In genomic region chr20:51394706-51395105, GRCh38 we compare ENCODE assay signal across 27 cellular contexts.
DNase-seq lines count a peak whose midpoint lies in the region; ATAC-seq and TF ChIP-seq lines count a peak whose summit lies in the region.
"Had no signal": no experiment of that assay in that cellular context is flagged by ENCODE, and none has a peak within 500 bp of the region (broad histone marks: within the 10 kb centered on the region; RNA-seq: fewer than 3 reads in every experiment).

No MANE protein-coding gene starts in this region.

- intact Hi-C loops in posterior vena cava (cut with DNase I) (no loop called here), testis (cut with DNase I; ENCODE audit: low total_unique reads) (no loop called here)

- H2BK120ac ChIP-seq in neuronal stem cell (ENCODE audit: low read depth, low read length), result no peak overlapping the region

- H3K4me3 Mint-ChIP-seq in T-helper 1 cell treated with Interleukin-12 subunit alpha and Interleukin-12 subunit beta and Interleukin-4 antibody, amounts not matched to agents 30 μg/mL and 1 μg/mL, for 36 hours, result no peak overlapping the region
- H3K4me3 Mint-ChIP-seq in CD4-positive, CD25-positive, alpha-beta regulatory T cell, result peak overlapping the region in 1 of 4 donors; percentile 56
- H3K4me3 Mint-ChIP-seq in central memory CD8-positive, alpha-beta T cell, result no peak overlapping the region
- H3K4me3 Mint-ChIP-seq: activated CD4-positive, alpha-beta T cell treated with anti-CD3 and anti-CD28 coated beads for 36 hours had no signal

- no peak overlapping the region for H3K9ac ChIP-seq in neuronal stem cell (ENCODE audit: low read depth, low read length, poor library complexity)
- H3K9ac ChIP-seq: GM23248 had no signal

- H3K36me3 Mint-ChIP-seq in T-helper 1 cell treated with Interleukin-12 subunit alpha and Interleukin-12 subunit beta and Interleukin-4 antibody, amounts not matched to agents 30 μg/mL and 1 μg/mL, for 36 hours (ENCODE audit: low read depth), result peaks cover 59% of the 10 kb centered on the region
- H3K36me3 Mint-ChIP-seq in CD4-positive, CD25-positive, alpha-beta regulatory T cell, result peaks cover 44% of the 10 kb centered on the region
- peaks cover 69% of the 10 kb centered on the region for H3K36me3 Mint-ChIP-seq in central memory CD8-positive, alpha-beta T cell (ENCODE audit: insufficient read depth)

- H3K79me1 ChIP-seq in neuronal stem cell (ENCODE audit: low read depth, low read length), result no peaks in the 10 kb centered on the region

- H3K4me2 ChIP-seq in neuronal stem cell (ENCODE audit: insufficient read depth, low read length, poor library complexity, severe bottlenecking), result no peak overlapping the region
- H3K4me2 ChIP-seq: hepatocyte had no signal

- DNase-seq in T-helper 1 cell (no peak), posterior vena cava (ENCODE audit: low spot score) (peak; percentile 54), neuronal stem cell (ENCODE audit: low spot score) (no peak), testis (no peak), dedifferentiated amniotic fluid mesenchymal stem cell (ENCODE audit: extremely low spot score) (no peak)
- no peak for DNase-seq in CD4-positive, CD25-positive, alpha-beta regulatory T cell
- DNase-seq in central memory CD8-positive, alpha-beta T cell (ENCODE audit: low spot score in 2 of 2), result no peak
- DNase-seq: activated CD4-positive, alpha-beta T cell treated with anti-CD3 and anti-CD28 coated beads for 36 hours; activated naive CD4-positive, alpha-beta T cell; amniotic stem cell; brain microvascular endothelial cell; GM23248; left colon; MV-4-11; NCI-H1436 treated with DMSO at 0.1 percent for 48 hours; NCI-H446 treated with DMSO at 0.1 percent for 48 hours; NCI-H774; Peyer's patch; right cardiac atrium; SHP77; upper lobe of left lung had no signal

- H3K27ac Mint-ChIP-seq in T-helper 1 cell treated with Interleukin-12 subunit alpha and Interleukin-12 subunit beta and Interleukin-4 antibody, amounts not matched to agents 30 μg/mL and 1 μg/mL, for 36 hours, result peak overlapping the region; percentile 24
- peak overlapping the region; percentile 47 to 86 (median 56) for H3K27ac Mint-ChIP-seq in CD4-positive, CD25-positive, alpha-beta regulatory T cell
- peak overlapping the region; percentile 91 for H3K27ac Mint-ChIP-seq in central memory CD8-positive, alpha-beta T cell (ENCODE audit: low read depth)
- H3K27ac Mint-ChIP-seq: activated CD4-positive, alpha-beta T cell treated with anti-CD3 and anti-CD28 coated beads for 36 hours had no signal

- no peak overlapping the region for H3K18ac ChIP-seq in neuronal stem cell (ENCODE audit: low read length)

- H3K4me3 ChIP-seq in CD4-positive, CD25-positive, alpha-beta regulatory T cell (ENCODE audit: low read depth, low read length), result no peak overlapping the region
- H3K4me3 ChIP-seq in neuronal stem cell (ENCODE audit: low read length in 2 of 2) (no peak overlapping the region), testis (no peak overlapping the region)
- H3K4me3 ChIP-seq: GM23248, hepatocyte, Peyer's patch, upper lobe of left lung had no signal

- H3K9me3 Mint-ChIP-seq in T-helper 1 cell treated with Interleukin-12 subunit alpha and Interleukin-12 subunit beta and Interleukin-4 antibody, amounts not matched to agents 30 μg/mL and 1 μg/mL, for 36 hours, result no peaks in the 10 kb centered on the region
- no peaks in the 10 kb centered on the region for H3K9me3 Mint-ChIP-seq in CD4-positive, CD25-positive, alpha-beta regulatory T cell
- H3K9me3 Mint-ChIP-seq in central memory CD8-positive, alpha-beta T cell, result no peaks in the 10 kb centered on the region
- H3K9me3 Mint-ChIP-seq: IgD-negative memory B cell had no signal

- H2AFZ ChIP-seq in neuronal stem cell (ENCODE audit: low read length), result no peak overlapping the region
- H2AFZ ChIP-seq: GM23248, hepatocyte had no signal

- no peaks in the 10 kb centered on the region for H3K27me3 Mint-ChIP-seq in T-helper 1 cell treated with Interleukin-12 subunit alpha and Interleukin-12 subunit beta and Interleukin-4 antibody, amounts not matched to agents 30 μg/mL and 1 μg/mL, for 36 hours (ENCODE audit: low read depth)
- no peaks in the 10 kb centered on the region for H3K27me3 Mint-ChIP-seq in CD4-positive, CD25-positive, alpha-beta regulatory T cell
- no peaks in the 10 kb centered on the region for H3K27me3 Mint-ChIP-seq in central memory CD8-positive, alpha-beta T cell
- H3K27me3 Mint-ChIP-seq: activated CD4-positive, alpha-beta T cell treated with anti-CD3 and anti-CD28 coated beads for 36 hours; IgD-negative memory B cell had no signal

- H3K9me3 ChIP-seq in CD4-positive, CD25-positive, alpha-beta regulatory T cell (ENCODE audit: control insufficient read depth in 2 of 2, low read length in 2 of 2), result no peaks in the 10 kb centered on the region
- H3K9me3 ChIP-seq in neuronal stem cell (replicated peaks in 1 of 2; ENCODE audit: control insufficient read depth in 2 of 2, insufficient read depth in 1 of 2, low read depth in 1 of 2, low read length in 2 of 2), result no peaks in the 10 kb centered on the region
- H3K9me3 ChIP-seq in testis, result no peaks in the 10 kb centered on the region
- H3K9me3 ChIP-seq: neutrophil, Peyer's patch, upper lobe of left lung had no signal

- H3K27me3 ChIP-seq in CD4-positive, CD25-positive, alpha-beta regulatory T cell (ENCODE audit: control insufficient read depth, insufficient read depth, low read length), result no peaks in the 10 kb centered on the region
- H3K27me3 ChIP-seq in neuronal stem cell (ENCODE audit: control insufficient read depth in 3 of 3, insufficient read depth in 3 of 3, low read depth in 1 of 3, low read length in 3 of 3), result no peaks in the 10 kb centered on the region
- no peaks in the 10 kb centered on the region for H3K27me3 ChIP-seq in testis
- H3K27me3 ChIP-seq: brain microvascular endothelial cell, hepatocyte, neutrophil, Peyer's patch, upper lobe of left lung had no signal

- TF ChIP-seq CTCF in testis (IDR thresholded peaks at IDR 0.05), result no peak

- no peak for ATAC-seq in CD4-positive, CD25-positive, alpha-beta regulatory T cell (ENCODE audit: low read depth in 2 of 2)
- ATAC-seq in central memory CD8-positive, alpha-beta T cell (replicated peaks; ENCODE audit: extremely low read depth, poor library complexity, severe bottlenecking), result no peak
- ATAC-seq: activated CD4-positive, alpha-beta T cell treated with anti-CD3 and anti-CD28 coated beads for 36 hours; left colon had no signal

- no peak overlapping the region for H4K91ac ChIP-seq in neuronal stem cell (ENCODE audit: low read depth, low read length, poor library complexity)

- WGBS in neuronal stem cell (ENCODE audit: extremely low coverage in 2 of 2, insufficient read length in 2 of 2, insufficient replicate concordance in 1 of 2), 2 donors, result no CpG with 5 or more reads among the region's 6 CpGs
- WGBS in testis, 2 donors, result 90 to 94% methylated on average over 6 of the region's 6 CpGs

- no peak overlapping the region for H3K14ac ChIP-seq in neuronal stem cell (ENCODE audit: low read length)

- no peak overlapping the region for H2AK5ac ChIP-seq in neuronal stem cell (ENCODE audit: low read depth, low read length)

- H3K4me1 Mint-ChIP-seq in T-helper 1 cell treated with Interleukin-12 subunit alpha and Interleukin-12 subunit beta and Interleukin-4 antibody, amounts not matched to agents 30 μg/mL and 1 μg/mL, for 36 hours (ENCODE audit: low read depth), result peaks cover 59% of the 10 kb centered on the region
- H3K4me1 Mint-ChIP-seq in CD4-positive, CD25-positive, alpha-beta regulatory T cell, result peaks cover 8 to 20% (median 16%) of the 10 kb centered on the region in 4 donors
- H3K4me1 Mint-ChIP-seq in central memory CD8-positive, alpha-beta T cell, result peaks cover 47% of the 10 kb centered on the region

- H2BK5ac ChIP-seq in neuronal stem cell (ENCODE audit: low read length), result no peak overlapping the region

- no peak for TF ChIP-seq POLR2A in testis (IDR thresholded peaks at IDR 0.05)

- no peak overlapping the region for H3K27ac ChIP-seq in CD4-positive, CD25-positive, alpha-beta regulatory T cell (ENCODE audit: insufficient read depth, low read length, poor library complexity, severe bottlenecking)
- H3K27ac ChIP-seq in neuronal stem cell (replicated peaks; ENCODE audit: low read length) (no peak overlapping the region), testis (no peak overlapping the region)
- H3K27ac ChIP-seq: 22Rv1, brain microvascular endothelial cell, C4-2B, GM23248, hepatocyte, neutrophil, Peyer's patch had no signal

- H3K36me3 ChIP-seq in CD4-positive, CD25-positive, alpha-beta regulatory T cell (ENCODE audit: control insufficient read depth, insufficient read depth, low read length), result peaks cover 57% of the 10 kb centered on the region
- H3K36me3 ChIP-seq in neuronal stem cell (replicated peaks in 1 of 2; ENCODE audit: control insufficient read depth in 2 of 2, insufficient read depth in 2 of 2, low read length in 2 of 2) (no peaks in the 10 kb centered on the region), testis (ENCODE audit: low read depth, missing control alignments) (no peaks in the 10 kb centered on the region)
- H3K36me3 ChIP-seq: neutrophil, Peyer's patch, upper lobe of left lung had no signal

- H4K8ac ChIP-seq in neuronal stem cell (ENCODE audit: low read depth, low read length), result no peak overlapping the region

- H3K4me1 ChIP-seq in CD4-positive, CD25-positive, alpha-beta regulatory T cell (ENCODE audit: control insufficient read depth, insufficient read depth, low read length, poor library complexity, severe bottlenecking), result peaks cover 7% of the 10 kb centered on the region
- peaks cover 4 to 5% of the 10 kb centered on the region in 2 donors for H3K4me1 ChIP-seq in neuronal stem cell (ENCODE audit: control insufficient read depth in 2 of 2, insufficient read depth in 1 of 2, low read depth in 1 of 2, low read length in 2 of 2)
- H3K4me1 ChIP-seq in testis, result peaks cover 5% of the 10 kb centered on the region

- H2BK12ac ChIP-seq in neuronal stem cell (ENCODE audit: low read length), result no peak overlapping the region

- H3K4ac ChIP-seq in neuronal stem cell (ENCODE audit: low read length), result no peak overlapping the region

- no peak overlapping the region for H2BK15ac ChIP-seq in neuronal stem cell (ENCODE audit: low read length)

- H3K23ac ChIP-seq in neuronal stem cell (ENCODE audit: low read depth, low read length, poor library complexity), result no peak overlapping the region

Comparison
In these comparisons a context has a peak if more than half of its experiments do, and no peak if none do; other contexts are left out.
1. H3K27ac Mint-ChIP-seq: peak in every context shown above with its lines; median percentile 91 in central memory CD8-positive, alpha-beta T cell; 56 in CD4-positive, CD25-positive, alpha-beta regulatory T cell; 24 in T-helper 1 cell treated with Interleukin-12 subunit alpha and Interleukin-12 subunit beta and Interleukin-4 antibody, amounts not matched to agents 30 μg/mL and 1 μg/mL, for 36 hours.